Comparison of ENCODE assay signal across 37 cellular contexts in the genomic region with DNA sequence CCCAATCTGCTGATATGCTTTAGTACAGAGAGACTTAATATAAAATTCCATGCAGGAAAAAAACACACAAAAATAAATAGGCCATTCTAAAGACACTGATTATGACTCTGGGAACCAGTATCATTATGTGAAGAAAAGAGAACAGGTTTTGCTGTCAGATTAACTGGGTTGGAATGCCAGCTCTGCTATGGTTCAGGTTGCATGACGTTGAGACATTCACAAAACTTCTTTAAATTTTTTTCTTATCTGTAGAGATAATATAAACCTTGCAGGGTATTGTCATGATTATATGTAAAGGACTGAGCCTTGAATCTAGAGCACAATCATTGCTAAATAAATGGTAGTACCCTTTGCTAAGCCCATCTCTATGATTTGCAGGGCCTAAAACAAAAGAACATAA.
"Had no signal": no experiment of that assay in that cellular context is flagged by ENCODE, and none has a peak within 500 bp of the region (broad histone marks: within the 10 kb centered on the region; RNA-seq: fewer than 3 reads in every experiment).

No MANE protein-coding gene starts in this region.

- H3K4me3 Mint-ChIP-seq: activated naive CD4-positive, alpha-beta T cell treated with anti-CD3 and anti-CD28 coated beads for 36 hours; activated naive CD4-positive, alpha-beta T cell treated with anti-CD3 and anti-CD28 coated beads, Interleukin-2, amount 10 ng/mL, durations not matched to agents 7 days and 5 days; activated naive CD4-positive, alpha-beta T cell treated with anti-CD3 and anti-CD28 coated beads, Interleukin-2, amount 50 U/mL, for 24 hours; activated naive CD8-positive, alpha-beta T cell; activated naive CD8-positive, alpha-beta T cell treated with anti-CD3 and anti-CD28 coated beads for 36 hours; activated naive CD8-positive, alpha-beta T cell treated with anti-CD3 and anti-CD28 coated beads, Interleukin-2, amount 10 ng/mL, durations not matched to agents 7 days and 5 days; activated naive CD8-positive, alpha-beta T cell treated with anti-CD3 and anti-CD28 coated beads, Interleukin-2, amount 50 U/mL, for 24 hours; activated T-cell treated with anti-CD3 and anti-CD28 coated beads, Interleukin-2, amount 50 U/mL, for 24 hours; activated T-cell treated with anti-CD3 and anti-CD28 coated beads, Interleukin-2, amount 50 U/mL, for 4 hours; activated T-cell treated with anti-CD3 and anti-CD28 coated beads, Interleukin-2, amount 50 U/mL, for 72 hours; activated T-helper 1 cell treated with anti-CD3 and anti-CD28 coated beads, Interleukin-12 subunit alpha, Interleukin-12 subunit beta, Interleukin-2, Interleukin-4 antibody, amounts not matched to agents 30 ng/mL and 10 ng/mL and 1 ng/mL, durations not matched to agents 14 hours and 24 hours and 36 hours; activated T-helper 17 cell treated with anti-CD3 and anti-CD28 coated beads, Interleukin-2, amount 50 U/mL, for 72 hours; brain; central memory CD8-positive, alpha-beta T cell had no signal

- H3K9me3 Mint-ChIP-seq: activated naive CD4-positive, alpha-beta T cell treated with anti-CD3 and anti-CD28 coated beads for 36 hours; activated naive CD4-positive, alpha-beta T cell treated with anti-CD3 and anti-CD28 coated beads, Interleukin-2, amount 50 U/mL, for 24 hours; activated naive CD4-positive, alpha-beta T cell treated with anti-CD3 and anti-CD28 coated beads, Interleukin-2, amount 50 U/mL, for 72 hours; activated naive CD8-positive, alpha-beta T cell treated with anti-CD3 and anti-CD28 coated beads for 36 hours; activated naive CD8-positive, alpha-beta T cell treated with anti-CD3 and anti-CD28 coated beads, Interleukin-2, amount 10 ng/mL, durations not matched to agents 7 days and 5 days; activated T-cell treated with anti-CD3 and anti-CD28 coated beads, Interleukin-2, amount 50 U/mL, for 24 hours; activated T-cell treated with anti-CD3 and anti-CD28 coated beads, Interleukin-2, amount 50 U/mL, for 4 hours; activated T-helper 1 cell treated with anti-CD3 and anti-CD28 coated beads, Interleukin-12 subunit alpha, Interleukin-12 subunit beta, Interleukin-2, Interleukin-4 antibody, amounts not matched to agents 30 ng/mL and 10 ng/mL and 1 ng/mL, durations not matched to agents 14 hours and 24 hours and 36 hours; activated T-helper 17 cell treated with anti-CD3 and anti-CD28 coated beads, Interleukin-2, amount 50 U/mL, for 72 hours; activated T-helper 2 cell treated with anti-CD3 and anti-CD28 coated beads, Interferon-gamma antibody, Interleukin-2, Interleukin-4, amounts not matched to agents 10 μg/mL and 5 μg/mL and 100 μg/mL, durations not matched to agents 14 hours and 24 hours and 36 hours had no signal

- H3K4me1 ChIP-seq: adrenal gland, ascending aorta, body of pancreas, breast epithelium had no signal

- H3K27ac Mint-ChIP-seq: activated naive CD4-positive, alpha-beta T cell treated with anti-CD3 and anti-CD28 coated beads for 36 hours; activated naive CD4-positive, alpha-beta T cell treated with anti-CD3 and anti-CD28 coated beads, Interleukin-2, amount 10 ng/mL, durations not matched to agents 7 days and 5 days; activated naive CD4-positive, alpha-beta T cell treated with anti-CD3 and anti-CD28 coated beads, Interleukin-2, amount 50 U/mL, for 24 hours; activated naive CD4-positive, alpha-beta T cell treated with anti-CD3 and anti-CD28 coated beads, Interleukin-2, amount 50 U/mL, for 72 hours; activated naive CD8-positive, alpha-beta T cell; activated naive CD8-positive, alpha-beta T cell treated with anti-CD3 and anti-CD28 coated beads for 36 hours; activated naive CD8-positive, alpha-beta T cell treated with anti-CD3 and anti-CD28 coated beads, Interleukin-2, amount 10 ng/mL, durations not matched to agents 7 days and 5 days; activated naive CD8-positive, alpha-beta T cell treated with anti-CD3 and anti-CD28 coated beads, Interleukin-2, amount 50 U/mL, for 24 hours; activated T-cell treated with anti-CD3 and anti-CD28 coated beads, Interleukin-2, amount 50 U/mL, for 24 hours; activated T-cell treated with anti-CD3 and anti-CD28 coated beads, Interleukin-2, amount 50 U/mL, for 72 hours; activated T-helper 1 cell treated with anti-CD3 and anti-CD28 coated beads, Interleukin-12 subunit alpha, Interleukin-12 subunit beta, Interleukin-2, Interleukin-4 antibody, amounts not matched to agents 30 ng/mL and 10 ng/mL and 1 ng/mL, durations not matched to agents 14 hours and 24 hours and 36 hours; activated T-helper 17 cell treated with anti-CD3 and anti-CD28 coated beads, Interleukin-2, amount 50 U/mL, for 72 hours; activated T-helper 2 cell treated with anti-CD3 and anti-CD28 coated beads, Interferon-gamma antibody, Interleukin-2, Interleukin-4, amounts not matched to agents 10 μg/mL and 5 μg/mL and 100 μg/mL, durations not matched to agents 14 hours and 24 hours and 36 hours; brain had no signal

- ATAC-seq: activated naive CD4-positive, alpha-beta T cell treated with anti-CD3 and anti-CD28 coated beads, Interleukin-2, amount 50 U/mL, for 72 hours; activated naive CD8-positive, alpha-beta T cell treated with anti-CD3 and anti-CD28 coated beads, Interleukin-2, amount 50 U/mL, for 24 hours; activated T-cell treated with anti-CD3 and anti-CD28 coated beads, Interleukin-2, amount 50 U/mL, for 4 hours; activated T-cell treated with anti-CD3 and anti-CD28 coated beads, Interleukin-2, amount 50 U/mL, for 72 hours; activated T-helper 17 cell treated with anti-CD3 and anti-CD28 coated beads, Interleukin-2, amount 50 U/mL, for 72 hours; body of pancreas had no signal

- H3K4me1 Mint-ChIP-seq: activated naive CD8-positive, alpha-beta T cell treated with anti-CD3 and anti-CD28 coated beads for 36 hours; activated naive CD8-positive, alpha-beta T cell treated with anti-CD3 and anti-CD28 coated beads, Interleukin-2, amount 10 ng/mL, durations not matched to agents 7 days and 5 days; activated naive CD8-positive, alpha-beta T cell treated with anti-CD3 and anti-CD28 coated beads, Interleukin-2, amount 50 U/mL, for 24 hours; activated T-helper 17 cell treated with anti-CD3 and anti-CD28 coated beads, Interleukin-2, amount 50 U/mL, for 72 hours; brain; central memory CD8-positive, alpha-beta T cell had no signal

- DNase-seq: activated effector memory CD4-positive, alpha-beta T cell treated with anti-CD3 and anti-CD28 coated beads, Interleukin-2, amount 50 U/mL, for 16 hours; activated effector memory CD4-positive, alpha-beta T cell treated with Interleukin-2 at 50 U/mL for 16 hours; activated gamma-delta T cell; activated gamma-delta T cell treated with Interleukin-2 at 50 U/mL for 16 hours; activated naive CD4-positive, alpha-beta T cell; activated naive CD4-positive, alpha-beta T cell treated with anti-CD3 and anti-CD28 coated beads for 36 hours; activated naive CD4-positive, alpha-beta T cell treated with anti-CD3 and anti-CD28 coated beads, Interleukin-2, amount 10 ng/mL, durations not matched to agents 7 days and 5 days; activated naive CD4-positive, alpha-beta T cell treated with anti-CD3 and anti-CD28 coated beads, Interleukin-2, amount 50 U/mL, for 16 hours; activated naive CD4-positive, alpha-beta T cell treated with Interleukin-2 at 50 U/mL for 16 hours; activated naive CD8-positive, alpha-beta T cell treated with anti-CD3 and anti-CD28 coated beads for 36 hours; activated naive CD8-positive, alpha-beta T cell treated with anti-CD3 and anti-CD28 coated beads, Interleukin-2, amount 10 ng/mL, durations not matched to agents 7 days and 5 days; activated naive CD8-positive, alpha-beta T cell treated with anti-CD3 and anti-CD28 coated beads, Interleukin-2, amount 50 U/mL, for 24 hours; activated T-cell treated with anti-CD3 and anti-CD28 coated beads, Interleukin-2, amount 50 U/mL, for 24 hours; activated T-cell treated with anti-CD3 and anti-CD28 coated beads, Interleukin-2, amount 50 U/mL, for 4 hours; activated T-cell treated with anti-CD3 and anti-CD28 coated beads, Interleukin-2, amount 50 U/mL, for 48 hours; activated T-cell treated with anti-CD3 and anti-CD28 coated beads, Interleukin-2, amount 50 U/mL, for 72 hours; adrenal gland; amniotic stem cell; amygdala; anterior cingulate cortex; aorta; body of pancreas; brain microvascular endothelial cell; caudate nucleus; central memory CD4-positive, alpha-beta T cell; cerebellar nuclear complex had no signal

- H3K27me3 Mint-ChIP-seq: activated naive CD4-positive, alpha-beta T cell treated with anti-CD3 and anti-CD28 coated beads, Interleukin-2, amount 10 ng/mL, durations not matched to agents 7 days and 5 days; activated naive CD4-positive, alpha-beta T cell treated with anti-CD3 and anti-CD28 coated beads, Interleukin-2, amount 50 U/mL, for 24 hours; activated naive CD8-positive, alpha-beta T cell treated with anti-CD3 and anti-CD28 coated beads, Interleukin-2, amount 10 ng/mL, durations not matched to agents 7 days and 5 days; activated naive CD8-positive, alpha-beta T cell treated with anti-CD3 and anti-CD28 coated beads, Interleukin-2, amount 50 U/mL, for 24 hours; activated T-cell treated with anti-CD3 and anti-CD28 coated beads, Interleukin-2, amount 50 U/mL, for 24 hours; activated T-helper 17 cell treated with anti-CD3 and anti-CD28 coated beads, Interleukin-2, amount 50 U/mL, for 72 hours had no signal

- H3K9me3 ChIP-seq: adrenal gland, ascending aorta, body of pancreas, breast epithelium had no signal

- H3K36me3 ChIP-seq: adrenal gland, ascending aorta, brain microvascular endothelial cell, breast epithelium, cardiac muscle cell had no signal

- H3K36me3 Mint-ChIP-seq: activated naive CD4-positive, alpha-beta T cell treated with anti-CD3 and anti-CD28 coated beads, Interleukin-2, amount 10 ng/mL, durations not matched to agents 7 days and 5 days; activated naive CD4-positive, alpha-beta T cell treated with anti-CD3 and anti-CD28 coated beads, Interleukin-2, amount 50 U/mL, for 72 hours; activated naive CD8-positive, alpha-beta T cell; activated naive CD8-positive, alpha-beta T cell treated with anti-CD3 and anti-CD28 coated beads for 36 hours; activated naive CD8-positive, alpha-beta T cell treated with anti-CD3 and anti-CD28 coated beads, Interleukin-2, amount 10 ng/mL, durations not matched to agents 7 days and 5 days; brain had no signal

- H3K4me3 ChIP-seq: adrenal gland, ascending aorta, body of pancreas, breast epithelium, cardiac muscle cell had no signal

- H3K27ac ChIP-seq: adrenal gland, ascending aorta, body of pancreas, brain microvascular endothelial cell, breast epithelium, cardiac muscle cell had no signal

- H3K27me3 ChIP-seq: adrenal gland, ascending aorta, body of pancreas, brain microvascular endothelial cell, breast epithelium, cardiac muscle cell had no signal
